In genomic region chr14:104295681-104296387, GRCh38 we compare ENCODE assay signal across 1 cellular context.
TF ChIP-seq lines count a peak whose summit lies in the region.

No MANE protein-coding gene starts in this region.

TF ChIP-seq in GM23338, 12 proteins besides CTCF, POLR2A, EP300 and RAD21 (continued from another document):
- TF ChIP-seq ZNF462 (CRISPR knock-in tag; IDR thresholded peaks at IDR 0.05), result no peak
- no peak for TF ChIP-seq ETS1 (IDR thresholded peaks at IDR 0.05)
- TF ChIP-seq STAT1 (IDR thresholded peaks at IDR 0.05; ENCODE audit: unreplicated experiment), result no peak
- TF ChIP-seq EZH2 (IDR thresholded peaks at IDR 0.05; ENCODE audit: low read depth, unreplicated experiment), result no peak
TF ChIP-seq in GM23338: peak in this region for 0.
